Comparison of ENCODE assay signal across 1 cellular context in the genomic region with DNA sequence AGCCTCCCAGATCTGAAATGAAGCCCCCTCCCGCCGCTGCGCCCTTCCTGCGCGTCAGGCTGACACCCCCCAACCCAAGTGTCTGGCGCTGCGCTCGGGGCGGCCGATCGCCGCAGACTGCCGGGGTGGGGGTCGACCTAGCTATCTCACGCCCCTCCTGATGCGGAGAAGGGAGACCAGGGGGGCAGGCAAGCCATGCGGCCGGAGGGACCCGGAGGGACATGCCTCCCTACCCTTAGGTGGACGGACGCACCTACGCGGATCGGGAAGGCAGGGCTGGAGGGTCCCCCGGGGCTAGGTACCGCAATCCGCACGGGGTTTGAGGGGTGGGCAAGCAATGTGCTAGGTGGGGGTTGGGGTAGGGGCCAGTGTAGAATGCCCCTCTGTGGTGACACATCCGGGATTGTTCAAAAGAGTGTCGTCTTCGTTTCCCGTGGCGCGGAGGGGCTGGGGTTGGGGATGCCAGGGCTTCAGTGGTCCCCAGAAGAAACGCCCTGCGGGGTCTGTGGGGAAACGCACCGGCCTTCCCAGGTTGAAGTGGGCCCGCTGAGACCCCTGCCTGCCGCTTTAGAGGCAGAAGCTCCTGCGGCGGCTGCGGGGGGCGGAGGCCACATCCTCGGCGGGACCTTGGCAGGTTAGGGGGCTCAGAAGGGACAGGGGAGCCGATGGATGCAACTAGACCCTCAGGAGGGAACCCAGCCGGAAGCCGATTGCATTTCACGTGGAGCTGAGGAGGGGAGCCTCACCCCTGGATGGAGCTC.
TF ChIP-seq lines count a peak whose summit lies in the region.

No MANE protein-coding gene starts in this region.

TF ChIP-seq in H1, 55 proteins besides CTCF, POLR2A, EP300 and RAD21:
- TF ChIP-seq EZH2 (IDR thresholded peaks at IDR 0.05; ENCODE audit: low read depth, low read length, severe bottlenecking) (peak; percentile 55), ASH2L (IDR thresholded peaks at IDR 0.05; ENCODE audit: low read length) (peak; percentile 40), SUZ12 (IDR thresholded peaks at IDR 0.05; ENCODE audit: low read length) (peak; percentile 71), MAFK (IDR thresholded peaks at IDR 0.05; ENCODE audit: low read depth, low read length) (no peak), BCL11A (IDR thresholded peaks at IDR 0.05; ENCODE audit: low read depth in 2 of 2, low read length in 2 of 2) (no peak), KDM4A (IDR thresholded peaks at IDR 0.05; ENCODE audit: low read depth, low read length, severe bottlenecking) (peak; percentile 58)
- TF ChIP-seq, protein P1, sequence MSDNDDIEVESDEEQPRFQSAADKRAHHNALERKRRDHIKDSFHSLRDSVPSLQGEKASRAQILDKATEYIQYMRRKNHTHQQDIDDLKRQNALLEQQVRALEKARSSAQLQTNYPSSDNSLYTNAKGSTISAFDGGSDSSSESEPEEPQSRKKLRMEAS (IDR thresholded peaks at IDR 0.05): peak; percentile 33; the same call in 1 of the 2 replicates
